ENCODE assay signal across 28 cellular contexts in genomic region chr15:62415498-62415897, GRCh38.
"Had no signal": no experiment of that assay in that cellular context is flagged by ENCODE, and none has a peak within 500 bp of the region (broad histone marks: within the 10 kb centered on the region; RNA-seq: fewer than 3 reads in every experiment).

No MANE protein-coding gene starts in this region.

- H3K27me3 Mint-ChIP-seq: progenitor cell of endocrine pancreas had no signal

- H3K4me3 ChIP-seq: colonic mucosa, esophagus squamous epithelium, heart right ventricle, mucosa of descending colon, neural progenitor cell, sigmoid colon, skin epidermis, spleen, vagina had no signal

- H3K9me3 Mint-ChIP-seq: dendritic cell treated with granulocyte-macrophage colony-stimulating factor and Interleukin-4, amounts not matched to agents 40 ng/mL and 50 ng/mL, for 4 days; immature natural killer cell; mesothelial cell of epicardium; naive B cell; natural killer cell treated with Interleukin-12 subunit alpha and Interleukin-12 subunit beta and Interleukin-15 and Interleukin-18, amount 100 ng/mL, for 72 hours; neural progenitor cell; stimulated activated memory B cell treated with anti-CD40 and anti-IgM and Interleukin-4, amounts not matched to agents 10 μg/mL and 1 μg/mL and 100 μg/mL, for 72 hours had no signal

- H3K4me1 Mint-ChIP-seq: immature natural killer cell; naive B cell; stimulated activated memory B cell treated with anti-CD40 and anti-IgM and Interleukin-4, amounts not matched to agents 10 μg/mL and 1 μg/mL and 100 μg/mL, for 72 hours had no signal

- H3K27ac Mint-ChIP-seq: dendritic cell treated with granulocyte-macrophage colony-stimulating factor and Interleukin-4, amounts not matched to agents 40 ng/mL and 50 ng/mL, for 4 days; immature natural killer cell; mesothelial cell of epicardium; natural killer cell treated with Interleukin-12 subunit alpha and Interleukin-12 subunit beta and Interleukin-15 and Interleukin-18, amount 100 ng/mL, for 72 hours; neural progenitor cell; progenitor cell of endocrine pancreas; stimulated activated memory B cell treated with anti-CD40 and anti-IgM and Interleukin-4, amounts not matched to agents 10 μg/mL and 1 μg/mL and 100 μg/mL, for 72 hours had no signal

- H3K36me3 ChIP-seq: colonic mucosa, esophagus squamous epithelium, heart right ventricle, neural progenitor cell, sigmoid colon, spleen, vagina had no signal

- H3K9ac ChIP-seq: neural progenitor cell, parathyroid adenoma had no signal

- H3K4me1 ChIP-seq: colonic mucosa, parathyroid adenoma, spleen had no signal

- H3K4me2 ChIP-seq: neural progenitor cell had no signal

- ATAC-seq: mucosa of descending colon; natural killer cell treated with Interleukin-12 subunit alpha and Interleukin-12 subunit beta and Interleukin-15 and Interleukin-18, amount 100 ng/mL, for 72 hours; stimulated activated memory B cell treated with anti-CD40 and anti-IgM and Interleukin-4, amounts not matched to agents 10 μg/mL and 1 μg/mL and 100 μg/mL, for 72 hours; stimulated activated naive CD8-positive, alpha-beta T cell treated with anti-CD3 and anti-CD28 coated beads, Interleukin-15, Interleukin-2, amounts not matched to agents 100 U/mL and 50 U/mL, for 24 hours had no signal

- H3K27me3 ChIP-seq: colonic mucosa, esophagus squamous epithelium, heart right ventricle, neural progenitor cell, sigmoid colon, vagina had no signal

- H3K27ac ChIP-seq: colonic mucosa, esophagus squamous epithelium, heart right ventricle, neural progenitor cell, parathyroid adenoma, skin epidermis, spleen, vagina had no signal

- DNase-seq: colonic mucosa; effector memory CD4-positive, alpha-beta T cell; erythroblast; esophagus squamous epithelium; foreskin melanocyte; glutamatergic neuron; hippocampal formation; immature natural killer cell; islet precursor cell; kidney glomerular epithelial cell; mesenchymal stem cell; mucosa of descending colon; naive B cell; sigmoid colon; spleen; stimulated activated CD4-positive, alpha-beta T cell treated with anti-CD3 and anti-CD28 coated beads, Interleukin-4, amount 100 ng/mL, for 4 hours; stimulated activated naive CD8-positive, alpha-beta T cell treated with anti-CD3 and anti-CD28 coated beads, Interleukin-15, Interleukin-2, amounts not matched to agents 100 U/mL and 50 U/mL, for 24 hours; trophoblast cell had no signal

- H3K4me3 Mint-ChIP-seq: dendritic cell treated with granulocyte-macrophage colony-stimulating factor and Interleukin-4, amounts not matched to agents 40 ng/mL and 50 ng/mL, for 4 days; immature natural killer cell; mesothelial cell of epicardium; naive B cell; natural killer cell treated with Interleukin-12 subunit alpha and Interleukin-12 subunit beta and Interleukin-15 and Interleukin-18, amount 100 ng/mL, for 72 hours; neural progenitor cell; stimulated activated memory B cell treated with anti-CD40 and anti-IgM and Interleukin-4, amounts not matched to agents 10 μg/mL and 1 μg/mL and 100 μg/mL, for 72 hours had no signal

- H2AFZ ChIP-seq: neural progenitor cell, parathyroid adenoma had no signal

- H3K9me3 ChIP-seq: colonic mucosa, esophagus squamous epithelium, heart right ventricle, mucosa of descending colon, sigmoid colon, spleen, vagina had no signal

- H3K36me3 Mint-ChIP-seq: immature natural killer cell; mesothelial cell of epicardium; naive B cell; natural killer cell treated with Interleukin-12 subunit alpha and Interleukin-12 subunit beta and Interleukin-15 and Interleukin-18, amount 100 ng/mL, for 72 hours; neural progenitor cell; stimulated activated memory B cell treated with anti-CD40 and anti-IgM and Interleukin-4, amounts not matched to agents 10 μg/mL and 1 μg/mL and 100 μg/mL, for 72 hours had no signal
